ENCODE assay signal across 16 cellular contexts in genomic region chr10:101225846-101226361, GRCh38. TPM values are rescaled to one million over a fixed set of nuclear protein-coding genes. Genes with fewer than 3 reads are reported as not detected.
A peak's percentile ranks its signal among the peaks of the same experiment; 100 is the strongest.
DNase-seq lines count a peak whose midpoint lies in the region; ATAC-seq and FAIRE-seq lines count a peak whose summit lies in the region.
"Had no signal": no experiment of that assay in that cellular context is flagged by ENCODE, and none has a peak within 500 bp of the region (broad histone marks: within the 10 kb centered on the region; RNA-seq: fewer than 3 reads in every experiment).

No MANE protein-coding gene starts in this region.

- H3K27me3 Mint-ChIP-seq in activated T-cell treated with anti-CD3 and anti-CD28 coated beads, Interleukin-2, amount 50 U/mL, for 4 hours (ENCODE audit: low read depth) = peaks cover 75% of the 10 kb centered on the region
- peaks cover 45% of the 10 kb centered on the region for H3K27me3 Mint-ChIP-seq in activated naive CD8-positive, alpha-beta T cell
- peaks cover 43% of the 10 kb centered on the region for H3K27me3 Mint-ChIP-seq in memory B cell
- H3K27me3 Mint-ChIP-seq in stimulated activated naive B cell treated with anti-CD40 and anti-IgM and Interleukin-4, amounts not matched to agents 10 μg/mL and 1 μg/mL and 100 μg/mL, for 72 hours = peaks cover 74 to 92% of the 10 kb centered on the region in 2 donors

- H3K27me3 ChIP-seq in small intestine (ENCODE audit: control insufficient read depth in 2 of 2, insufficient read depth in 2 of 2, low read length in 2 of 2) = peaks cover 30 to 71% of the 10 kb centered on the region in 2 donors

- no peaks in the 10 kb centered on the region for H3K36me3 ChIP-seq in small intestine (ENCODE audit: control insufficient read depth in 2 of 2, insufficient read depth in 2 of 2, low read length in 2 of 2)

- H3K4me3 ChIP-seq in small intestine (ENCODE audit: low read depth in 1 of 2, low read length in 2 of 2) = no peak overlapping the region

- ATAC-seq in activated T-cell treated with anti-CD3 and anti-CD28 coated beads, Interleukin-2, amount 50 U/mL, for 4 hours = no peak
- ATAC-seq in memory B cell (ENCODE audit: low read depth) = no peak
- no peak for ATAC-seq in stimulated activated naive B cell treated with anti-CD40 and anti-IgM and Interleukin-4, amounts not matched to agents 10 μg/mL and 1 μg/mL and 100 μg/mL, for 72 hours (replicated peaks)
- no peak for ATAC-seq in GM21723 (IDR thresholded peaks at IDR 0.05; ENCODE audit: unreplicated experiment)

- H3K4me1 Mint-ChIP-seq in activated T-cell treated with anti-CD3 and anti-CD28 coated beads, Interleukin-2, amount 50 U/mL, for 4 hours (ENCODE audit: low read depth) = peaks cover 51% of the 10 kb centered on the region
- H3K4me1 Mint-ChIP-seq in activated naive CD8-positive, alpha-beta T cell (ENCODE audit: low read depth) = peaks cover 44% of the 10 kb centered on the region
- peaks cover 29% of the 10 kb centered on the region for H3K4me1 Mint-ChIP-seq in memory B cell
- H3K4me1 Mint-ChIP-seq in stimulated activated naive B cell treated with anti-CD40 and anti-IgM and Interleukin-4, amounts not matched to agents 10 μg/mL and 1 μg/mL and 100 μg/mL, for 72 hours = peaks cover 48 to 81% of the 10 kb centered on the region in 2 donors

- peaks cover 0 to 10% of the 10 kb centered on the region in 2 donors for H3K4me1 ChIP-seq in small intestine (ENCODE audit: control insufficient read depth in 2 of 2, insufficient read depth in 1 of 2, low read depth in 1 of 2, low read length in 1 of 2)

- no peak for FAIRE-seq in small intestine (lab: Jason Lieb, UNC)
- FAIRE-seq: GM12892 had no signal

- H3K9me3 Mint-ChIP-seq in activated T-cell treated with anti-CD3 and anti-CD28 coated beads, Interleukin-2, amount 50 U/mL, for 4 hours = no peaks in the 10 kb centered on the region
- H3K9me3 Mint-ChIP-seq in activated naive CD8-positive, alpha-beta T cell (ENCODE audit: low read depth) = no peaks in the 10 kb centered on the region
- H3K9me3 Mint-ChIP-seq in memory B cell = peaks cover 6% of the 10 kb centered on the region
- H3K9me3 Mint-ChIP-seq in stimulated activated naive B cell treated with anti-CD40 and anti-IgM and Interleukin-4, amounts not matched to agents 10 μg/mL and 1 μg/mL and 100 μg/mL, for 72 hours = no peaks in the 10 kb centered on the region

- no peak overlapping the region for H3K27ac ChIP-seq in small intestine (ENCODE audit: low read depth in 1 of 2, low read length in 1 of 2)

- WGBS in small intestine, 3 donors = 10 to 17% (median 14%) methylated on average over 22 of the region's 22 CpGs

- H3K9me3 ChIP-seq in small intestine (ENCODE audit: control insufficient read depth, low read depth) = no peaks in the 10 kb centered on the region

- peak overlapping the region; percentile 63 for H3K4me3 Mint-ChIP-seq in activated T-cell treated with anti-CD3 and anti-CD28 coated beads, Interleukin-2, amount 50 U/mL, for 4 hours
- peak overlapping the region; percentile 77 for H3K4me3 Mint-ChIP-seq in activated naive CD8-positive, alpha-beta T cell
- H3K4me3 Mint-ChIP-seq in memory B cell = peak overlapping the region; percentile 57
- peak overlapping the region; percentile 58 to 79 for H3K4me3 Mint-ChIP-seq in stimulated activated naive B cell treated with anti-CD40 and anti-IgM and Interleukin-4, amounts not matched to agents 10 μg/mL and 1 μg/mL and 100 μg/mL, for 72 hours

- no peaks in the 10 kb centered on the region for H3K36me3 Mint-ChIP-seq in activated T-cell treated with anti-CD3 and anti-CD28 coated beads, Interleukin-2, amount 50 U/mL, for 4 hours (ENCODE audit: insufficient read depth)
- H3K36me3 Mint-ChIP-seq in activated naive CD8-positive, alpha-beta T cell = no peaks in the 10 kb centered on the region
- peaks cover 5% of the 10 kb centered on the region for H3K36me3 Mint-ChIP-seq in memory B cell
- peaks cover 0 to 4% of the 10 kb centered on the region in 2 donors for H3K36me3 Mint-ChIP-seq in stimulated activated naive B cell treated with anti-CD40 and anti-IgM and Interleukin-4, amounts not matched to agents 10 μg/mL and 1 μg/mL and 100 μg/mL, for 72 hours

- no peak overlapping the region for H3K27ac Mint-ChIP-seq in activated naive CD8-positive, alpha-beta T cell
- H3K27ac Mint-ChIP-seq in memory B cell = peak overlapping the region; percentile 11
- H3K27ac Mint-ChIP-seq in stimulated activated naive B cell treated with anti-CD40 and anti-IgM and Interleukin-4, amounts not matched to agents 10 μg/mL and 1 μg/mL and 100 μg/mL, for 72 hours = peak overlapping the region; percentile 79

- DNase-seq in activated T-cell treated with anti-CD3 and anti-CD28 coated beads, Interleukin-2, amount 50 U/mL, for 4 hours = no peak
- DNase-seq in activated T-cell treated with anti-CD3 and anti-CD28 coated beads for 4 hours = no peak
- no peak for DNase-seq in memory B cell (ENCODE audit: low spot score in 2 of 2)
- no peak for DNase-seq in stimulated activated naive B cell treated with anti-CD40 and anti-IgM and Interleukin-4, amounts not matched to agents 10 μg/mL and 1 μg/mL and 100 μg/mL, for 72 hours
- no peak for DNase-seq in small intestine
- no peak for DNase-seq in SIG-M5 (lab: John Stamatoyannopoulos, UW)
- DNase-seq: activated CD8-positive, alpha-beta memory T cell treated with anti-CD3 and anti-CD28 coated beads for 24 hours; NCI-H2171; nucleus accumbens; stimulated activated CD8-positive, alpha-beta memory T cell treated with anti-CD3 and anti-CD28 coated beads, Interleukin-4, amount 100 ng/mL, for 48 hours; SW 1271 had no signal

RNA-seq across cellular contexts. Expression of gene LBX1, which starts 3.4 kb away (rescaled TPM):
- not detected for total RNA-seq in activated T-cell treated with anti-CD3 and anti-CD28 coated beads, Interleukin-2, amount 50 U/mL, for 4 hours
- polyA plus RNA-seq in small intestine = not detected
- total RNA-seq: glomerular endothelial cell, M059J had no signal
